Comparison of ENCODE assay signal across 9 cellular contexts in genomic region chr14:81625343-81625742, GRCh38.
DNase-seq lines count a peak whose midpoint lies in the region; ATAC-seq and TF ChIP-seq lines count a peak whose summit lies in the region.
"Had no signal": no experiment of that assay in that cellular context is flagged by ENCODE, and none has a peak within 500 bp of the region (broad histone marks: within the 10 kb centered on the region; RNA-seq: fewer than 3 reads in every experiment).

No MANE protein-coding gene starts in this region.

- H3K4me3 ChIP-seq in right atrium auricular region (no peak overlapping the region), ascending aorta (no peak overlapping the region), ovary (no peak overlapping the region)
- H3K4me3 ChIP-seq: BLaER1 had no signal

- H3K9me3 ChIP-seq in right atrium auricular region: no peaks in the 10 kb centered on the region
- no peaks in the 10 kb centered on the region for H3K9me3 ChIP-seq in ascending aorta
- H3K9me3 ChIP-seq in ovary: no peaks in the 10 kb centered on the region
- H3K9me3 ChIP-seq: BLaER1 had no signal

- no peak overlapping the region for H3K27ac ChIP-seq in right atrium auricular region
- no peak overlapping the region for H3K27ac ChIP-seq in ascending aorta
- no peak overlapping the region for H3K27ac ChIP-seq in ovary
- H3K27ac ChIP-seq: BLaER1 had no signal

- no peak for TF ChIP-seq EP300 in ovary (IDR thresholded peaks at IDR 0.05)

- H3K27me3 ChIP-seq in right atrium auricular region: no peaks in the 10 kb centered on the region
- H3K27me3 ChIP-seq in ascending aorta: no peaks in the 10 kb centered on the region
- H3K27me3 ChIP-seq in ovary: no peaks in the 10 kb centered on the region
- H3K27me3 ChIP-seq: BLaER1 had no signal

- TF ChIP-seq CTCF in right atrium auricular region (IDR thresholded peaks at IDR 0.05) (peak in 1 of 2 donors; percentile 60), ascending aorta (IDR thresholded peaks at IDR 0.05) (peak; percentile 9 to 58 (median 29)), ovary (IDR thresholded peaks at IDR 0.05) (peak in 1 of 3 donors; percentile 9)

- no peak for TF ChIP-seq POLR2A in ovary (IDR thresholded peaks at IDR 0.05)

- intact Hi-C loops in Right ventricle myocardium inferior (cut with DNase I) (no loop called here), ascending aorta (cut with DNase I) (no loop called here), ovary (cut with DNase I) (no loop called here)

- WGBS in ovary, 3 donors: 0 to 2% (median 1%) methylated on average over 1 of the region's 1 CpG

- ATAC-seq in Right ventricle myocardium inferior: peak; percentile 42

- H3K4me1 ChIP-seq in right atrium auricular region: no peaks in the 10 kb centered on the region
- no peaks in the 10 kb centered on the region for H3K4me1 ChIP-seq in ascending aorta
- no peaks in the 10 kb centered on the region for H3K4me1 ChIP-seq in ovary (ENCODE audit: insufficient read depth)

- DNase-seq in Right ventricle myocardium inferior (ENCODE audit: missing footprints) (no peak), right atrium auricular region (ENCODE audit: low spot score) (no peak), NCI-H2107 treated with DMSO at 0.1 percent for 48 hours (lab: John Stamatoyannopoulos, UW; ENCODE audit: unreplicated experiment) (peak; percentile 78), ascending aorta (ENCODE audit: low spot score in 2 of 2) (no peak), midbrain (lab: John Stamatoyannopoulos, UW) (peak; percentile 62), glomerular visceral epithelial cell (ENCODE audit: extremely low spot score) (no peak), NCI-H187 treated with DMSO at 0.1 percent for 48 hours (lab: John Stamatoyannopoulos, UW) (no peak), ovary (no peak)

- no peaks in the 10 kb centered on the region for H3K36me3 ChIP-seq in right atrium auricular region
- H3K36me3 ChIP-seq in ascending aorta: no peaks in the 10 kb centered on the region
- no peaks in the 10 kb centered on the region for H3K36me3 ChIP-seq in ovary
- H3K36me3 ChIP-seq: BLaER1 had no signal

Comparison
In these comparisons a context has a peak if more than half of its experiments do, and no peak if none do; other contexts are left out.
1. DNase-seq: peak in NCI-H2107 treated with DMSO at 0.1 percent for 48 hours (single experiment) and midbrain (single experiment); none in Right ventricle myocardium inferior (single experiment), right atrium auricular region (single experiment), ascending aorta (0 of 2), glomerular visceral epithelial cell (single experiment), NCI-H187 treated with DMSO at 0.1 percent for 48 hours (single experiment) and ovary (0 of 5).